ENCODE assay signal across 21 cellular contexts in the genomic region with DNA sequence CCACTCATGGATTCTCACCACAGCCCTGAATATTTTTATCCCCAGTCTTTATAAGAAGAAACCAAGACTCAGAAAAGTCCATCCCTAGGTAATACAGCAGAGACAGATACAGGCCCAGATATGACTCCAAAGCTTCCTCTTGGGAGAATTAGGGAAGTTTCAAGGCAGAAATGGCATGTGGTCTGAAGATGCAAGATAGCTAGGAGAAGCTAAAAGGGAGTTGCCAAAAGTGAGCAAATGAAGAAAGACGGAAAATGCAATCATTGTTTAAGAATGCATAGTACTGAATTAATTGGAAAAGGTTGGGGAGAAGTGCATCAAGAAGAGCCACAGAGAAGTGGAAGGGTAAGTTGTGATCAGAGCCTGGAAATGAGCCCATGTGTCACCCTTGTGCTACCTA.
"Had no signal": no experiment of that assay in that cellular context is flagged by ENCODE, and none has a peak within 500 bp of the region (broad histone marks: within the 10 kb centered on the region; RNA-seq: fewer than 3 reads in every experiment).

No MANE protein-coding gene starts in this region.

- H3K9ac ChIP-seq: neural progenitor cell had no signal

- H3K36me3 ChIP-seq: esophagus squamous epithelium, heart left ventricle, neural progenitor cell, transverse colon had no signal

- H3K27me3 ChIP-seq: esophagus squamous epithelium, heart left ventricle, neural progenitor cell, transverse colon had no signal

- H2AFZ ChIP-seq: neural progenitor cell had no signal

- H3K27ac ChIP-seq: esophagus squamous epithelium, neural progenitor cell, transverse colon had no signal

- ATAC-seq: activated CD4-positive, alpha-beta T cell treated with anti-CD3 and anti-CD28 coated beads for 36 hours; activated CD8-positive, alpha-beta memory T cell treated with anti-CD3 and anti-CD28 coated beads, Interleukin-2, amount 10 ng/mL, durations not matched to agents 7 days and 5 days; heart left ventricle; naive thymus-derived CD4-positive, alpha-beta T cell; stimulated activated memory B cell treated with anti-CD40 and anti-IgM and Interleukin-4, amounts not matched to agents 10 μg/mL and 1 μg/mL and 100 μg/mL, for 72 hours had no signal

- FAIRE-seq: bronchial epithelial cell, islet of Langerhans had no signal

- H3K4me1 ChIP-seq: neural progenitor cell, transverse colon had no signal

- DNase-seq: activated B cell treated with CpG ODN at 0.5 μM for 24 hours; activated CD4-positive, alpha-beta memory T cell treated with anti-CD3 and anti-CD28 coated beads for 36 hours; activated CD4-positive, alpha-beta T cell treated with anti-CD3 and anti-CD28 coated beads for 36 hours; activated CD8-positive, alpha-beta memory T cell treated with anti-CD3 and anti-CD28 coated beads, Interleukin-2, amount 10 ng/mL, durations not matched to agents 7 days and 5 days; activated gamma-delta T cell; cerebellar nuclear complex; cortex of kidney; endodermal cell; esophagus squamous epithelium; heart left ventricle; left cardiac atrium; naive thymus-derived CD4-positive, alpha-beta T cell; stimulated activated CD4-positive, alpha-beta T cell treated with anti-CD3 and anti-CD28 coated beads, Interleukin-15, amount 100 ng/mL, for 24 hours; T-helper 1 cell; T-helper 9 cell; transverse colon had no signal

- H3K9me3 ChIP-seq: esophagus squamous epithelium, transverse colon had no signal

- H3K4me2 ChIP-seq: neural progenitor cell, smooth muscle cell had no signal

- H3K4me3 ChIP-seq: esophagus squamous epithelium, heart left ventricle, neural progenitor cell, smooth muscle cell, transverse colon had no signal
